27 cellular contexts compared by ENCODE assay signal in genomic region chr4:82216231-82216630, GRCh38.
"Had no signal": no experiment of that assay in that cellular context is flagged by ENCODE, and none has a peak within 500 bp of the region (broad histone marks: within the 10 kb centered on the region; RNA-seq: fewer than 3 reads in every experiment).

No MANE protein-coding gene starts in this region.

- H3K9me3 ChIP-seq: left ventricle myocardium inferior, mucosa of descending colon, psoas muscle, right atrium auricular region, right lobe of liver, stomach, thoracic aorta, tibial artery, uterus had no signal

- H3K27ac Mint-ChIP-seq: nephron; stimulated activated naive B cell treated with anti-CD40 and anti-IgM and Interleukin-4, amounts not matched to agents 10 μg/mL and 1 μg/mL and 100 μg/mL, for 72 hours had no signal

- H3K4me3 Mint-ChIP-seq: naive thymus-derived CD8-positive, alpha-beta T cell; nephron; neural crest cell; stimulated activated naive B cell treated with anti-CD40 and anti-IgM and Interleukin-4, amounts not matched to agents 10 μg/mL and 1 μg/mL and 100 μg/mL, for 72 hours had no signal

- H3K4me2 ChIP-seq: hepatocyte, smooth muscle cell had no signal

- H3K27ac ChIP-seq: heart right ventricle, hepatocyte, left ventricle myocardium inferior, parathyroid adenoma, psoas muscle, right atrium auricular region, right lobe of liver, stomach, thoracic aorta, tibial artery, uterus had no signal

- H2AFZ ChIP-seq: hepatocyte, parathyroid adenoma had no signal

- H3K27me3 Mint-ChIP-seq: naive thymus-derived CD8-positive, alpha-beta T cell; stimulated activated naive B cell treated with anti-CD40 and anti-IgM and Interleukin-4, amounts not matched to agents 10 μg/mL and 1 μg/mL and 100 μg/mL, for 72 hours had no signal

- H3K4me1 ChIP-seq: heart right ventricle, left ventricle myocardium inferior, parathyroid adenoma, psoas muscle, right atrium auricular region, right lobe of liver, stomach, tibial artery, uterus had no signal

- DNase-seq: heart right ventricle; islet precursor cell; left ventricle myocardium inferior; midbrain; mucosa of descending colon; naive thymus-derived CD8-positive, alpha-beta T cell; occipital lobe; psoas muscle; right lobe of liver; stimulated activated CD4-positive, alpha-beta T cell treated with anti-CD3 and anti-CD28 coated beads, Interleukin-12 subunit alpha, Interleukin-12 subunit beta, amount 100 ng/mL, for 4 hours; stimulated activated CD4-positive, alpha-beta T cell treated with anti-CD3 and anti-CD28 coated beads, Interleukin-15, amount 100 ng/mL, for 24 hours; stimulated activated CD4-positive, alpha-beta T cell treated with anti-CD3 and anti-CD28 coated beads, Interleukin-2, amount 100 ng/mL, for 24 hours; stimulated activated CD4-positive, alpha-beta T cell treated with anti-CD3 and anti-CD28 coated beads, Interleukin-4, amount 100 ng/mL, for 1 hour; stimulated activated naive B cell treated with anti-CD40 and anti-IgM and Interleukin-4, amounts not matched to agents 10 μg/mL and 1 μg/mL and 100 μg/mL, for 72 hours; stimulated activated naive CD8-positive, alpha-beta T cell treated with anti-CD3 and anti-CD28 coated beads, Interleukin-15, Interleukin-2, amounts not matched to agents 100 U/mL and 50 U/mL, for 24 hours; stomach; tibial artery; trophoblast cell; uterus had no signal

- H3K4me3 ChIP-seq: heart right ventricle, hepatocyte, left ventricle myocardium inferior, lung, mucosa of descending colon, psoas muscle, right atrium auricular region, right lobe of liver, smooth muscle cell, stomach, thoracic aorta, tibial artery, uterus had no signal

- H3K4me1 Mint-ChIP-seq: nephron had no signal

- H3K9ac ChIP-seq: parathyroid adenoma had no signal

- H3K36me3 Mint-ChIP-seq: naive thymus-derived CD8-positive, alpha-beta T cell; stimulated activated naive B cell treated with anti-CD40 and anti-IgM and Interleukin-4, amounts not matched to agents 10 μg/mL and 1 μg/mL and 100 μg/mL, for 72 hours had no signal

- ATAC-seq: heart right ventricle; mucosa of descending colon; naive thymus-derived CD8-positive, alpha-beta T cell; psoas muscle; right lobe of liver; stimulated activated naive B cell treated with anti-CD40 and anti-IgM and Interleukin-4, amounts not matched to agents 10 μg/mL and 1 μg/mL and 100 μg/mL, for 72 hours; stimulated activated naive CD8-positive, alpha-beta T cell treated with anti-CD3 and anti-CD28 coated beads, Interleukin-15, Interleukin-2, amounts not matched to agents 100 U/mL and 50 U/mL, for 24 hours had no signal

- H3K27me3 ChIP-seq: heart right ventricle, hepatocyte, right atrium auricular region, right lobe of liver, stomach, tibial artery had no signal

- H3K36me3 ChIP-seq: heart right ventricle, left ventricle myocardium inferior, right atrium auricular region, right lobe of liver, stomach, thoracic aorta, tibial artery, uterus had no signal

- H3K9me3 Mint-ChIP-seq: nephron; neural crest cell; stimulated activated naive B cell treated with anti-CD40 and anti-IgM and Interleukin-4, amounts not matched to agents 10 μg/mL and 1 μg/mL and 100 μg/mL, for 72 hours had no signal
